Comparison of ENCODE assay signal across 21 cellular contexts in genomic region chr13:29883941-29884518, GRCh38. TPM values are rescaled to one million over a fixed set of nuclear protein-coding genes. Genes with fewer than 3 reads are reported as not detected.
DNase-seq lines count a peak whose midpoint lies in the region; ATAC-seq and TF ChIP-seq lines count a peak whose summit lies in the region.
"Had no signal": no experiment of that assay in that cellular context is flagged by ENCODE, and none has a peak within 500 bp of the region (broad histone marks: within the 10 kb centered on the region; RNA-seq: fewer than 3 reads in every experiment).

No MANE protein-coding gene starts in this region.

- peak overlapping the region; percentile 62 for H3K27ac ChIP-seq in neuronal stem cell (replicated peaks; ENCODE audit: low read length)
- H3K27ac ChIP-seq in brain microvascular endothelial cell = no peak overlapping the region
- H3K27ac ChIP-seq: ascending aorta, coronary artery, lower lobe of right lung, tibial artery, VCaP had no signal

- H3K36me3 ChIP-seq in MG63 = no peaks in the 10 kb centered on the region
- H3K36me3 ChIP-seq in neuronal stem cell (replicated peaks in 1 of 2; ENCODE audit: control insufficient read depth in 2 of 2, insufficient read depth in 2 of 2, low read length in 2 of 2) = no peaks in the 10 kb centered on the region
- no peaks in the 10 kb centered on the region for H3K36me3 ChIP-seq in brain microvascular endothelial cell (replicated peaks)
- H3K36me3 ChIP-seq: ascending aorta, lower lobe of right lung, tibial artery had no signal

- no peak overlapping the region for H3K14ac ChIP-seq in neuronal stem cell (ENCODE audit: low read length)

- no peak overlapping the region for H2AK5ac ChIP-seq in neuronal stem cell (ENCODE audit: low read depth, low read length)

- in situ Hi-C loops in brain microvascular endothelial cell (cut with HindIII; ENCODE audit: low pct_ligation_motif_present, low sequenced_read_pairs) = no loop called here

- H3K79me1 ChIP-seq in neuronal stem cell (ENCODE audit: low read depth, low read length) = no peaks in the 10 kb centered on the region

- H4K8ac ChIP-seq in neuronal stem cell (ENCODE audit: low read depth, low read length) = no peak overlapping the region

- no peak overlapping the region for H3K23ac ChIP-seq in neuronal stem cell (ENCODE audit: low read depth, low read length, poor library complexity)

- H2BK12ac ChIP-seq in neuronal stem cell (ENCODE audit: low read length) = no peak overlapping the region

- peak overlapping the region; percentile 6 for H3K18ac ChIP-seq in neuronal stem cell (ENCODE audit: low read length)

- H3K4me3 ChIP-seq in MG63 = no peak overlapping the region
- H3K4me3 ChIP-seq in fibroblast of pulmonary artery (replicated peaks; ENCODE audit: low read depth, low read length) = no peak overlapping the region
- no peak overlapping the region for H3K4me3 ChIP-seq in neuronal stem cell (ENCODE audit: low read length in 2 of 2)
- H3K4me3 ChIP-seq in brain microvascular endothelial cell (ENCODE audit: low read depth, low read length) = no peak overlapping the region
- H3K4me3 ChIP-seq: ascending aorta, coronary artery, lower lobe of right lung, tibial artery had no signal

- H4K91ac ChIP-seq in neuronal stem cell (ENCODE audit: low read depth, low read length, poor library complexity) = no peak overlapping the region

- H2AFZ ChIP-seq in neuronal stem cell (ENCODE audit: low read length) = no peak overlapping the region

- TF ChIP-seq CTCF in AG09319 (IDR thresholded peaks at IDR 0.05; ENCODE audit: low read depth, low read length) = no peak
- no peak for TF ChIP-seq CTCF in fibroblast of pulmonary artery (IDR thresholded peaks at IDR 0.05; ENCODE audit: low read length, missing control alignments)
- no peak for TF ChIP-seq CTCF in brain microvascular endothelial cell (IDR thresholded peaks at IDR 0.05; ENCODE audit: low read depth, low read length, missing control alignments)

- WGBS in neuronal stem cell (ENCODE audit: extremely low coverage in 2 of 2, insufficient read length in 2 of 2, insufficient replicate concordance in 1 of 2), 2 donors = no CpG with 5 or more reads among the region's 6 CpGs

- no peak overlapping the region for H2BK120ac ChIP-seq in neuronal stem cell (ENCODE audit: low read depth, low read length)

- H3K9ac ChIP-seq in neuronal stem cell (ENCODE audit: low read depth, low read length, poor library complexity) = no peak overlapping the region

- H3K4me1 ChIP-seq in neuronal stem cell (ENCODE audit: control insufficient read depth in 2 of 2, insufficient read depth in 1 of 2, low read depth in 1 of 2, low read length in 2 of 2) = peaks cover 21 to 25% of the 10 kb centered on the region in 2 donors
- H3K4me1 ChIP-seq: ascending aorta, lower lobe of right lung had no signal

- H2BK15ac ChIP-seq in neuronal stem cell (ENCODE audit: low read length) = no peak overlapping the region

- peak; percentile 31 for DNase-seq in AG09319 (ENCODE audit: extremely low read depth, low read depth)
- DNase-seq in MG63 = peak; percentile 58
- peak; percentile 8 for DNase-seq in fibroblast of pulmonary artery (ENCODE audit: low read depth)
- no peak for DNase-seq in neuronal stem cell (ENCODE audit: low spot score)
- no peak for DNase-seq in brain microvascular endothelial cell
- DNase-seq: activated CD4-positive, alpha-beta T cell treated with anti-CD3 and anti-CD28 coated beads, Interleukin-2, amount 50 U/mL, for 4 hours; activated naive CD4-positive, alpha-beta T cell treated with Interleukin-2 at 50 U/mL for 16 hours; activated T-cell treated with anti-CD3 and anti-CD28 coated beads for 4 hours; CD4-positive, CD25-positive, alpha-beta regulatory T cell; GOT3; lower lobe of right lung; naive B cell; NCI-H2081 treated with DMSO at 0.1 percent for 48 hours; NCI-H510A; tibial artery had no signal

- H2BK5ac ChIP-seq in neuronal stem cell (ENCODE audit: low read length) = no peak overlapping the region

- H3K4ac ChIP-seq in neuronal stem cell (ENCODE audit: low read length) = no peak overlapping the region

- H3K27me3 ChIP-seq in MG63 (no peaks in the 10 kb centered on the region), neuronal stem cell (ENCODE audit: control insufficient read depth in 3 of 3, insufficient read depth in 3 of 3, low read depth in 1 of 3, low read length in 3 of 3) (no peaks in the 10 kb centered on the region), brain microvascular endothelial cell (replicated peaks) (peaks cover under 1% of the 10 kb centered on the region)
- H3K27me3 ChIP-seq: ascending aorta, tibial artery had no signal

- no peak overlapping the region for H3K4me2 ChIP-seq in neuronal stem cell (ENCODE audit: insufficient read depth, low read length, poor library complexity, severe bottlenecking)

- ATAC-seq in GM21381 (IDR thresholded peaks at IDR 0.05; ENCODE audit: unreplicated experiment) (no peak), HG03439 (IDR thresholded peaks at IDR 0.05; ENCODE audit: unreplicated experiment) (no peak), GM19397 (IDR thresholded peaks at IDR 0.05; ENCODE audit: unreplicated experiment) (no peak)

- no peaks in the 10 kb centered on the region for H3K9me3 ChIP-seq in MG63
- no peaks in the 10 kb centered on the region for H3K9me3 ChIP-seq in neuronal stem cell (replicated peaks in 1 of 2; ENCODE audit: control insufficient read depth in 2 of 2, insufficient read depth in 1 of 2, low read depth in 1 of 2, low read length in 2 of 2)
- H3K9me3 ChIP-seq: ascending aorta, lower lobe of right lung, tibial artery had no signal

RNA-seq across cellular contexts. Expression of gene UBL3, which starts 33.6 kb away (rescaled TPM):
- total RNA-seq in MG63 (2014; rRNA removed; shearing (Covaris generic); ENCODE audit: low replicate concordance) = 11.4 and 15.3 TPM in 2 replicates
- 13.9 TPM for polyA plus RNA-seq in neuronal stem cell (2013, experiment 1 of 2)
- 14.6 TPM for polyA plus RNA-seq in neuronal stem cell (2013, experiment 2 of 2)

Comparison
In these comparisons a context has a peak if more than half of its experiments do, and no peak if none do; other contexts are left out.
1. DNase-seq: peak in AG09319 (single experiment), MG63 (single experiment) and fibroblast of pulmonary artery (single experiment); none in neuronal stem cell (single experiment) and brain microvascular endothelial cell (single experiment).